In the genomic region with DNA sequence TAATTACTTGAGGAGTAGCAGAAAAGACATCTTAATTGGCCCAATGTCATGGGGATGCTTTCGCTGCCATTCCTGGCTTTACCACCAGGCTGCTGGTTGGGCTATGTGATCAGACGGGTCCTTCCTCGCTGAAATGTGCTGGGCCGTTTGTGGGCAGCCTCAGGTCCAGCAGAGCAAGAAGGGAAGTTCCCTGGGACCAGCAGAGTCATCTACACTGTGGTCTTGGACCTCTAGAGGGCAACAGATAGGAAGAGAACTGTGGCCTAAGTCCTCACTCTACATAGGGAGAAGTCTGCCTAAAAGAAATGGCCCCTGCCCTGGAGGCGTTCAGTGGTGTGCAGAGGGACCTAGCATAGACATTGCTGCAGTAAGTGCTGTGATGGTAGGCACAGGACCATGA, we compare ENCODE assay signal across 8 cellular contexts. TPM values are rescaled to one million over a fixed set of nuclear protein-coding genes. Genes with fewer than 3 reads are reported as not detected.
DNase-seq lines count a peak whose midpoint lies in the region; ATAC-seq, FAIRE-seq and TF ChIP-seq lines count a peak whose summit lies in the region.

No MANE protein-coding gene starts in this region.

- no peaks in the 10 kb centered on the region for H3K27me3 ChIP-seq in bronchial epithelial cell (ENCODE audit: control insufficient read depth, insufficient read depth, low read length)

- FAIRE-seq in bronchial epithelial cell (lab: Jason Lieb, UNC), result no peak

- no peaks in the 10 kb centered on the region for H3K36me3 ChIP-seq in bronchial epithelial cell (ENCODE audit: control insufficient read depth, insufficient read depth, low read length)

- no peak overlapping the region for H3K4me3 ChIP-seq in bronchial epithelial cell (ENCODE audit: low read depth, low read length)

- ATAC-seq in GM21529 (IDR thresholded peaks at IDR 0.05; ENCODE audit: unreplicated experiment), result peak; percentile 44
- ATAC-seq in GM18873 (IDR thresholded peaks at IDR 0.05; ENCODE audit: low FRiP score, unreplicated experiment), result no peak

- TF ChIP-seq CTCF in AG09319 (IDR thresholded peaks at IDR 0.05; ENCODE audit: low read depth, low read length), result peak; percentile 11
- peak; percentile 27 for TF ChIP-seq CTCF in bronchial epithelial cell (IDR thresholded peaks at IDR 0.05; ENCODE audit: insufficient read depth, low read length, severe bottlenecking)

- DNase-seq in AG09319 (ENCODE audit: extremely low read depth, low read depth) (no peak), RKO (ENCODE audit: low spot score) (peak; percentile 38), bronchial epithelial cell (ENCODE audit: low read depth) (peak; percentile 19), medulla oblongata (ENCODE audit: extremely low spot score) (peak; percentile 72), inferior parietal cortex (ENCODE audit: extremely low spot score) (no peak), epidermal melanocyte (ENCODE audit: insufficient read length, low spot score) (no peak)

RNA-seq across cellular contexts. Expression of gene EVL, which starts 10.9 kb away (rescaled TPM):
- total RNA-seq in bronchial epithelial cell, result 6.1 and 6.4 TPM in 2 replicates

Comparison
In these comparisons a context has a peak if more than half of its experiments do, and no peak if none do; other contexts are left out.
1. DNase-seq: peak in RKO (single experiment), bronchial epithelial cell (single experiment) and medulla oblongata (single experiment); none in AG09319 (single experiment), inferior parietal cortex (single experiment) and epidermal melanocyte (single experiment).